8 cellular contexts compared by ENCODE assay signal in genomic region chr6:28349892-28350737, GRCh38. TPM values are rescaled to one million over a fixed set of nuclear protein-coding genes. Genes with fewer than 3 reads are reported as not detected.
DNase-seq lines count a peak whose midpoint lies in the region; ATAC-seq and TF ChIP-seq lines count a peak whose summit lies in the region.

ZKSCAN3 (plus strand) TSS chr6:28349947; CDS start chr6:28359587, 9,640 bp downstream.

- peak within 1 kb of the TSS; percentile 78 to 88 (median 82) for H3K9ac ChIP-seq in BLaER1 treated with 17β-estradiol and CSF1 and Interleukin-3, amounts not matched to agents 10 nM and 100 nM
- peak within 1 kb of the TSS; percentile 67 to 84 for H3K9ac ChIP-seq in liver (ENCODE audit: low read depth in 1 of 2, low read length in 2 of 2)

- peak; percentile 85 for TF ChIP-seq POLR2A in GM19099 (IDR thresholded peaks at IDR 0.05; ENCODE audit: extremely low read depth, insufficient read length, low read depth)

- peak; percentile 99 for ATAC-seq in HG03354 (IDR thresholded peaks at IDR 0.05; ENCODE audit: poor library complexity, severe bottlenecking, unreplicated experiment)

- DNase-seq in NCI-H69 (lab: John Stamatoyannopoulos, UW): peak; percentile 95
- DNase-seq in activated CD4-positive, alpha-beta T cell treated with anti-CD3 and anti-CD28 coated beads, Interleukin-2, amount 50 U/mL, for 24 hours (ENCODE audit: low read depth in 1 of 2, low spot score in 1 of 2): peak; percentile 57 to 81
- DNase-seq in dermis microvascular lymphatic vessel endothelial cell (ENCODE audit: low read depth in 2 of 2): peak; percentile 65 to 84
- DNase-seq in stimulated activated CD4-positive, alpha-beta T cell treated with anti-CD3 and anti-CD28 coated beads, Interleukin-4, amount 100 ng/mL, for 4 hours: peak; percentile 78 to 83

- H3K4me2 ChIP-seq in BLaER1 treated with 17β-estradiol and CSF1 and Interleukin-3, amounts not matched to agents 10 nM and 100 nM: peak within 1 kb of the TSS; percentile 70 to 93 (median 83)

- H3K9me3 ChIP-seq in BLaER1 treated with 17β-estradiol and CSF1 and Interleukin-3, amounts not matched to agents 10 nM and 100 nM (replicated peaks in 1 of 11): peaks cover 0 to 23% (median 18%) of the 10 kb centered on the region in 11 experiments; a peak in 15 of 22 replicates
- H3K9me3 ChIP-seq in liver (ENCODE audit: control insufficient read depth in 4 of 4, low read length in 3 of 4): no peaks in the 10 kb centered on the region

- peak within 1 kb of the TSS; percentile 61 to 85 (median 77) for H3K27ac ChIP-seq in BLaER1 treated with 17β-estradiol and CSF1 and Interleukin-3, amounts not matched to agents 10 nM and 100 nM
- peak within 1 kb of the TSS; percentile 42 to 71 for H3K27ac ChIP-seq in liver (ENCODE audit: low read depth in 1 of 2, low read length in 2 of 2)

- no peaks in the 10 kb centered on the region for H3K27me3 ChIP-seq in BLaER1 treated with 17β-estradiol and CSF1 and Interleukin-3, amounts not matched to agents 10 nM and 100 nM
- H3K27me3 ChIP-seq in liver (ENCODE audit: control insufficient read depth in 4 of 4, insufficient read depth in 4 of 4, low read length in 3 of 4): no peaks in the 10 kb centered on the region

- peaks cover 15 to 20% (median 18%) of the 10 kb centered on the region in 10 experiments for H3K4me1 ChIP-seq in BLaER1 treated with 17β-estradiol and CSF1 and Interleukin-3, amounts not matched to agents 10 nM and 100 nM
- H3K4me1 ChIP-seq in liver (ENCODE audit: control insufficient read depth in 4 of 4, insufficient read depth in 4 of 4, low read length in 3 of 4): peaks cover 4 to 22% (median 14%) of the 10 kb centered on the region in 4 donors

- peak in 1 of 2 donors; percentile 46 for TF ChIP-seq RAD21 in liver (IDR thresholded peaks at IDR 0.05)

- WGBS in liver: under 1% methylated on average over 30 of the region's 30 CpGs

- peak within 1 kb of the TSS; percentile 76 to 88 (median 78) for H3K4me3 ChIP-seq in BLaER1 treated with 17β-estradiol and CSF1 and Interleukin-3, amounts not matched to agents 10 nM and 100 nM
- H3K4me3 ChIP-seq in liver (ENCODE audit: low read depth in 1 of 3, low read length in 3 of 3): peak within 1 kb of the TSS; percentile 62 to 92 (median 86)

- H4K20me1 ChIP-seq in BLaER1 treated with 17β-estradiol and CSF1 and Interleukin-3, amounts not matched to agents 10 nM and 100 nM: peaks cover 0 to 6% (median 0%) of the 10 kb centered on the region in 11 experiments; a peak in 1 of 22 replicates

- TF ChIP-seq CTCF in liver (IDR thresholded peaks at IDR 0.05; ENCODE audit: low read depth, low read length, missing input control): no peak

- H3K36me3 ChIP-seq in BLaER1 treated with 17β-estradiol and CSF1 and Interleukin-3, amounts not matched to agents 10 nM and 100 nM: peaks cover 0 to 16% (median 13%) of the 10 kb centered on the region in 11 experiments; a peak in 15 of 22 replicates
- H3K36me3 ChIP-seq in liver (ENCODE audit: control insufficient read depth in 4 of 4, insufficient read depth in 3 of 4, low read depth in 1 of 4, low read length in 3 of 4): no peaks in the 10 kb centered on the region

TF ChIP-seq in liver, 16 proteins besides CTCF, POLR2A, EP300 and RAD21:
- TF ChIP-seq ATF3 (IDR thresholded peaks at IDR 0.05): no peak
- peak in 1 of 2 donors; percentile 26 for TF ChIP-seq RXRA (IDR thresholded peaks at IDR 0.05)
- TF ChIP-seq YY1 (IDR thresholded peaks at IDR 0.05): no peak
- TF ChIP-seq FOXA2 (IDR thresholded peaks at IDR 0.05): no peak
- TF ChIP-seq ZBTB33 (IDR thresholded peaks at IDR 0.05): no peak
- TF ChIP-seq SP1 (IDR thresholded peaks at IDR 0.05): no peak
- no peak for TF ChIP-seq FOXA1 (IDR thresholded peaks at IDR 0.05)
- no peak for TF ChIP-seq HNF4A (conservative IDR thresholded peaks at IDR 0.05)
- no peak for TF ChIP-seq NR2F2 (IDR thresholded peaks at IDR 0.05)
- TF ChIP-seq HNF4G (IDR thresholded peaks at IDR 0.05): no peak
- TF ChIP-seq, protein P1, sequence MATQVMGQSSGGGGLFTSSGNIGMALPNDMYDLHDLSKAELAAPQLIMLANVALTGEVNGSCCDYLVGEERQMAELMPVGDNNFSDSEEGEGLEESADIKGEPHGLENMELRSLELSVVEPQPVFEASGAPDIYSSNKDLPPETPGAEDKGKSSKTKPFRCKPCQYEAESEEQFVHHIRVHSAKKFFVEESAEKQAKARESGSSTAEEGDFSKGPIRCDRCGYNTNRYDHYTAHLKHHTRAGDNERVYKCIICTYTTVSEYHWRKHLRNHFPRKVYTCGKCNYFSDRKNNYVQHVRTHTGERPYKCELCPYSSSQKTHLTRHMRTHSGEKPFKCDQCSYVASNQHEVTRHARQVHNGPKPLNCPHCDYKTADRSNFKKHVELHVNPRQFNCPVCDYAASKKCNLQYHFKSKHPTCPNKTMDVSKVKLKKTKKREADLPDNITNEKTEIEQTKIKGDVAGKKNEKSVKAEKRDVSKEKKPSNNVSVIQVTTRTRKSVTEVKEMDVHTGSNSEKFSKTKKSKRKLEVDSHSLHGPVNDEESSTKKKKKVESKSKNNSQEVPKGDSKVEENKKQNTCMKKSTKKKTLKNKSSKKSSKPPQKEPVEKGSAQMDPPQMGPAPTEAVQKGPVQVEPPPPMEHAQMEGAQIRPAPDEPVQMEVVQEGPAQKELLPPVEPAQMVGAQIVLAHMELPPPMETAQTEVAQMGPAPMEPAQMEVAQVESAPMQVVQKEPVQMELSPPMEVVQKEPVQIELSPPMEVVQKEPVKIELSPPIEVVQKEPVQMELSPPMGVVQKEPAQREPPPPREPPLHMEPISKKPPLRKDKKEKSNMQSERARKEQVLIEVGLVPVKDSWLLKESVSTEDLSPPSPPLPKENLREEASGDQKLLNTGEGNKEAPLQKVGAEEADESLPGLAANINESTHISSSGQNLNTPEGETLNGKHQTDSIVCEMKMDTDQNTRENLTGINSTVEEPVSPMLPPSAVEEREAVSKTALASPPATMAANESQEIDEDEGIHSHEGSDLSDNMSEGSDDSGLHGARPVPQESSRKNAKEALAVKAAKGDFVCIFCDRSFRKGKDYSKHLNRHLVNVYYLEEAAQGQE (IDR thresholded peaks at IDR 0.05): peak; percentile 64
- no peak for TF ChIP-seq MAX (IDR thresholded peaks at IDR 0.05)
- TF ChIP-seq EGR1 (IDR thresholded peaks at IDR 0.05; ENCODE audit: low read depth in 2 of 2): no peak
- TF ChIP-seq TAF1 (conservative IDR thresholded peaks at IDR 0.05): no peak
- no peak for TF ChIP-seq JUND (IDR thresholded peaks at IDR 0.05)
- peak in 1 of 2 donors; percentile 89 for TF ChIP-seq GABPA (IDR thresholded peaks at IDR 0.05 in 1 of 2, conservative IDR thresholded peaks at IDR 0.05 in 1 of 2)

RNA-seq across cellular contexts. Expression of gene ZKSCAN3, which starts in this region (rescaled TPM):
- total RNA-seq in dermis microvascular lymphatic vessel endothelial cell (4.2 and 4.6 TPM in 2 replicates), liver (1 to 10 TPM; 2.8 to 8.8 TPM)
- polyA plus RNA-seq in liver: 1 to 10 TPM in 1 of 2 donors, under 1 TPM in 1; 0.93 to 1.1 TPM

Comparison
In these comparisons a context has a peak if more than half of its experiments do, and no peak if none do; other contexts are left out.
1. Peak in every context shown above with its lines: DNase-seq, ATAC-seq, H3K4me3 ChIP-seq and H3K27ac ChIP-seq.